ENCODE assay signal across 18 cellular contexts in genomic region chr12:128606538-128606937, GRCh38.
A peak's percentile ranks its signal among the peaks of the same experiment; 100 is the strongest.
DNase-seq lines count a peak whose midpoint lies in the region; ATAC-seq, FAIRE-seq and TF ChIP-seq lines count a peak whose summit lies in the region.
"Had no signal": no experiment of that assay in that cellular context is flagged by ENCODE, and none has a peak within 500 bp of the region (broad histone marks: within the 10 kb centered on the region; RNA-seq: fewer than 3 reads in every experiment).

No MANE protein-coding gene starts in this region.

- H3K18ac ChIP-seq in mesenchymal stem cell (ENCODE audit: low read depth in 1 of 2, low read length in 2 of 2) = no peak overlapping the region

- H3K14ac ChIP-seq in mesenchymal stem cell (ENCODE audit: low read length in 2 of 2) = no peak overlapping the region

- no peak for TF ChIP-seq CTCF in spleen (IDR thresholded peaks at IDR 0.05 in 8 of 11, conservative IDR thresholded peaks at IDR 0.05 in 3 of 11)

- H2AK5ac ChIP-seq in mesenchymal stem cell (ENCODE audit: low read length, severe bottlenecking) = peak overlapping the region; percentile 89

- H3K79me1 ChIP-seq in mesenchymal stem cell (replicated peaks; ENCODE audit: low read length, poor library complexity, severe bottlenecking) = no peaks in the 10 kb centered on the region

- intact Hi-C loops in spleen (cut with DNase I; ENCODE audit: low total_unique reads) = no loop called here

- peak overlapping the region; percentile 85 for H2BK5ac ChIP-seq in mesenchymal stem cell (ENCODE audit: low read depth, low read length, poor library complexity, severe bottlenecking)

- no peak for DNase-seq in SK-N-MC (ENCODE audit: low read depth, low spot score)
- DNase-seq in mesenchymal stem cell = no peak
- peak; percentile 74 for DNase-seq in small intestine
- DNase-seq in spleen = no peak
- DNase-seq in DMS114 treated with DMSO at 0.1 percent for 48 hours (lab: John Stamatoyannopoulos, UW; ENCODE audit: unreplicated experiment) = no peak
- DNase-seq in NCI-H1092 treated with DMSO at 0.1 percent for 48 hours (lab: John Stamatoyannopoulos, UW) = no peak
- DNase-seq: 8988T; Caco-2; CD4-positive, alpha-beta T cell; DMS79 treated with DMSO at 0.1 percent for 48 hours; GF-D8; IMR-90 had no signal

- FAIRE-seq in small intestine (lab: Jason Lieb, UNC) = no peak
- FAIRE-seq: H1, K562 had no signal

- no peak overlapping the region for H2BK120ac ChIP-seq in mesenchymal stem cell (ENCODE audit: low read depth, low read length)

- no peak overlapping the region for H4K91ac ChIP-seq in mesenchymal stem cell (ENCODE audit: low read length)

- H3K27me3 ChIP-seq in BLaER1 (no peaks in the 10 kb centered on the region), mesenchymal stem cell (ENCODE audit: control insufficient read depth in 1 of 2, insufficient read depth in 1 of 2, low read length in 2 of 2) (no peaks in the 10 kb centered on the region), small intestine (ENCODE audit: control insufficient read depth in 2 of 2, insufficient read depth in 2 of 2, low read length in 2 of 2) (no peaks in the 10 kb centered on the region), spleen (replicated peaks in 1 of 7) (peaks cover 0 to 10% (median 0%) of the 10 kb centered on the region in 7 donors)

- no peak overlapping the region for H2BK12ac ChIP-seq in mesenchymal stem cell (ENCODE audit: low read length in 2 of 2)

- H3K9me3 ChIP-seq in BLaER1 = no peaks in the 10 kb centered on the region
- no peaks in the 10 kb centered on the region for H3K9me3 ChIP-seq in SK-N-MC (ENCODE audit: low read depth, low read length)
- H3K9me3 ChIP-seq in mesenchymal stem cell (ENCODE audit: control insufficient read depth, low read length) = no peaks in the 10 kb centered on the region
- H3K9me3 ChIP-seq in small intestine (ENCODE audit: control insufficient read depth, low read depth) = no peaks in the 10 kb centered on the region
- H3K9me3 ChIP-seq in spleen = no peaks in the 10 kb centered on the region
- H3K9me3 ChIP-seq: Caco-2 had no signal

- H3K4me3 ChIP-seq in BLaER1 (no peak overlapping the region), SK-N-MC (peak overlapping the region; percentile 63), mesenchymal stem cell (ENCODE audit: insufficient read depth in 1 of 2, low read depth in 1 of 2, low read length in 2 of 2) (no peak overlapping the region), small intestine (ENCODE audit: low read depth in 1 of 2, low read length in 2 of 2) (no peak overlapping the region), spleen (no peak overlapping the region)
- H3K4me3 ChIP-seq: K562 had no signal

- H3K4ac ChIP-seq in mesenchymal stem cell (ENCODE audit: low read depth in 1 of 2, low read length in 2 of 2) = no peak overlapping the region

- H3K9ac ChIP-seq in BLaER1 (no peak overlapping the region), SK-N-MC (ENCODE audit: insufficient read length) (peak overlapping the region; percentile 16), mesenchymal stem cell (ENCODE audit: low read length) (no peak overlapping the region)

- WGBS in mesenchymal stem cell = 31% methylated on average over 2 of the region's 3 CpGs
- 13 to 58% (median 24%) methylated on average over 3 of the region's 3 CpGs for WGBS in small intestine, 3 donors
- WGBS in spleen, 5 donors = 51 to 87% (median 79%) methylated on average over 3 of the region's 3 CpGs

- H4K20me1 ChIP-seq in BLaER1 = no peaks in the 10 kb centered on the region

- H3K4me2 ChIP-seq in BLaER1 (peak overlapping the region; percentile 74), mesenchymal stem cell (ENCODE audit: low read length, poor library complexity, severe bottlenecking) (no peak overlapping the region)

- no peak overlapping the region for H3K23ac ChIP-seq in mesenchymal stem cell (ENCODE audit: low read length in 2 of 2)

- H2BK15ac ChIP-seq in mesenchymal stem cell (ENCODE audit: low read depth, poor library complexity, severe bottlenecking) = no peak overlapping the region

- no peak for ATAC-seq in GM18520 (IDR thresholded peaks at IDR 0.05; ENCODE audit: unreplicated experiment)
- ATAC-seq: K562 had no signal

- H3K27ac ChIP-seq in BLaER1 (peak overlapping the region; percentile 44), SK-N-MC (peak overlapping the region; percentile 73; the same call in 1 of the 2 replicates), mesenchymal stem cell (ENCODE audit: low read length, poor library complexity, severe bottlenecking) (peak overlapping the region; percentile 87), small intestine (ENCODE audit: low read depth in 1 of 2, low read length in 1 of 2) (no peak overlapping the region), spleen (no peak overlapping the region)
- H3K27ac ChIP-seq: C4-2B, HL-60 had no signal

- H3K36me3 ChIP-seq in BLaER1 = no peaks in the 10 kb centered on the region
- H3K36me3 ChIP-seq in SK-N-MC (ENCODE audit: insufficient read depth, low read length) = no peaks in the 10 kb centered on the region
- no peaks in the 10 kb centered on the region for H3K36me3 ChIP-seq in mesenchymal stem cell (ENCODE audit: control insufficient read depth in 1 of 2, insufficient read depth in 2 of 2, low read depth in 1 of 2, low read length in 2 of 2)
- H3K36me3 ChIP-seq in small intestine (ENCODE audit: control insufficient read depth in 2 of 2, insufficient read depth in 2 of 2, low read length in 2 of 2) = no peaks in the 10 kb centered on the region
- H3K36me3 ChIP-seq in spleen = no peaks in the 10 kb centered on the region

- H3K4me1 ChIP-seq in BLaER1 (peaks cover 18% of the 10 kb centered on the region), mesenchymal stem cell (ENCODE audit: control insufficient read depth, insufficient read depth, low read depth, low read length) (peaks cover 31% of the 10 kb centered on the region), small intestine (ENCODE audit: control insufficient read depth in 2 of 2, insufficient read depth in 1 of 2, low read depth in 1 of 2, low read length in 1 of 2) (no peaks in the 10 kb centered on the region), spleen (no peaks in the 10 kb centered on the region)
- H3K4me1 ChIP-seq: Caco-2 had no signal

- H4K8ac ChIP-seq in mesenchymal stem cell (ENCODE audit: low read length) = no peak overlapping the region

- H2AFZ ChIP-seq in mesenchymal stem cell (ENCODE audit: low read depth, low read length) = no peak overlapping the region

- TF ChIP-seq POLR2A in spleen (IDR thresholded peaks at IDR 0.05) = no peak

Comparison
In these comparisons a context has a peak if more than half of its experiments do, and no peak if none do; other contexts are left out.
1. H3K27ac ChIP-seq: peak in BLaER1 (single experiment), SK-N-MC (single experiment) and mesenchymal stem cell (single experiment); none in small intestine (0 of 2) and spleen (0 of 8).